Comparison of ENCODE assay signal across 8 cellular contexts in genomic region chr13:22126433-22127021, GRCh38.
A peak's percentile ranks its signal among the peaks of the same experiment; 100 is the strongest.
DNase-seq lines count a peak whose midpoint lies in the region; ATAC-seq and TF ChIP-seq lines count a peak whose summit lies in the region.

No MANE protein-coding gene starts in this region.

- 19 to 64% methylated on average over 1 to 2 of the region's 2 CpGs for WGBS in transverse colon (ENCODE audit: low coverage in 1 of 2), 2 donors

- no peaks in the 10 kb centered on the region for H3K36me3 ChIP-seq in transverse colon

- H3K4me3 ChIP-seq in transverse colon, result no peak overlapping the region

- no peak for TF ChIP-seq POLR2A in transverse colon (IDR thresholded peaks at IDR 0.05)

- no peaks in the 10 kb centered on the region for H3K27me3 Mint-ChIP-seq in activated T-cell treated with anti-CD3 and anti-CD28 coated beads, Interleukin-2, amount 50 U/mL, for 4 hours (ENCODE audit: low read depth)
- H3K27me3 Mint-ChIP-seq in stimulated activated naive CD8-positive, alpha-beta T cell treated with anti-CD3 and anti-CD28 coated beads, Interleukin-15, Interleukin-2, amounts not matched to agents 100 ng/mL and 50 ng/mL, for 24 hours, result no peaks in the 10 kb centered on the region
- peaks cover under 1% of the 10 kb centered on the region for H3K27me3 Mint-ChIP-seq in chondrocyte (ENCODE audit: low read depth)

- no peak overlapping the region for H3K4me3 Mint-ChIP-seq in activated T-cell treated with anti-CD3 and anti-CD28 coated beads, Interleukin-2, amount 50 U/mL, for 4 hours
- peak overlapping the region; percentile 6 for H3K4me3 Mint-ChIP-seq in stimulated activated naive CD8-positive, alpha-beta T cell treated with anti-CD3 and anti-CD28 coated beads, Interleukin-15, Interleukin-2, amounts not matched to agents 100 ng/mL and 50 ng/mL, for 24 hours
- no peak overlapping the region for H3K4me3 Mint-ChIP-seq in chondrocyte (ENCODE audit: unreplicated experiment)

- no peaks in the 10 kb centered on the region for H3K36me3 Mint-ChIP-seq in activated T-cell treated with anti-CD3 and anti-CD28 coated beads, Interleukin-2, amount 50 U/mL, for 4 hours (ENCODE audit: insufficient read depth)
- peaks cover 9% of the 10 kb centered on the region for H3K36me3 Mint-ChIP-seq in stimulated activated naive CD8-positive, alpha-beta T cell treated with anti-CD3 and anti-CD28 coated beads, Interleukin-15, Interleukin-2, amounts not matched to agents 100 ng/mL and 50 ng/mL, for 24 hours (ENCODE audit: low read depth)
- H3K36me3 Mint-ChIP-seq in chondrocyte (ENCODE audit: low read depth), result no peaks in the 10 kb centered on the region

- no peaks in the 10 kb centered on the region for H3K27me3 ChIP-seq in transverse colon

- peaks cover 37% of the 10 kb centered on the region for H3K4me1 Mint-ChIP-seq in activated T-cell treated with anti-CD3 and anti-CD28 coated beads, Interleukin-2, amount 50 U/mL, for 4 hours (ENCODE audit: low read depth)
- H3K4me1 Mint-ChIP-seq in stimulated activated naive CD8-positive, alpha-beta T cell treated with anti-CD3 and anti-CD28 coated beads, Interleukin-15, Interleukin-2, amounts not matched to agents 100 ng/mL and 50 ng/mL, for 24 hours (ENCODE audit: low read depth), result peaks cover 62% of the 10 kb centered on the region
- H3K4me1 Mint-ChIP-seq in chondrocyte (ENCODE audit: low read depth), result no peaks in the 10 kb centered on the region

- TF ChIP-seq CTCF in chondrocyte (IDR thresholded peaks at IDR 0.05) (no peak), transverse colon (IDR thresholded peaks at IDR 0.05) (no peak)

- no peaks in the 10 kb centered on the region for H3K9me3 Mint-ChIP-seq in activated T-cell treated with anti-CD3 and anti-CD28 coated beads, Interleukin-2, amount 50 U/mL, for 4 hours
- H3K9me3 Mint-ChIP-seq in stimulated activated naive CD8-positive, alpha-beta T cell treated with anti-CD3 and anti-CD28 coated beads, Interleukin-15, Interleukin-2, amounts not matched to agents 100 ng/mL and 50 ng/mL, for 24 hours, result peaks cover 11% of the 10 kb centered on the region
- no peaks in the 10 kb centered on the region for H3K9me3 Mint-ChIP-seq in chondrocyte (ENCODE audit: low read depth)

- intact Hi-C loops in transverse colon (cut with DNase I; ENCODE audit: low total_unique reads), result no loop called here

- peak; percentile 71 to 82 for ATAC-seq in activated T-cell treated with anti-CD3 and anti-CD28 coated beads, Interleukin-2, amount 50 U/mL, for 4 hours
- ATAC-seq in HG02840 (IDR thresholded peaks at IDR 0.05; ENCODE audit: low FRiP score, unreplicated experiment) (peak; percentile 89), esophagus mucosa (no peak)

- TF ChIP-seq EP300 in transverse colon (IDR thresholded peaks at IDR 0.05; ENCODE audit: low read depth), result no peak

- H3K27ac ChIP-seq in transverse colon, result no peak overlapping the region

- DNase-seq in activated T-cell treated with anti-CD3 and anti-CD28 coated beads, Interleukin-2, amount 50 U/mL, for 4 hours, result no peak
- no peak for DNase-seq in activated T-cell treated with anti-CD3 and anti-CD28 coated beads for 4 hours
- peak; percentile 77 for DNase-seq in MV-4-11 (lab: John Stamatoyannopoulos, UW)
- no peak for DNase-seq in chondrocyte (ENCODE audit: low spot score)
- DNase-seq in transverse colon, result no peak

- H3K4me1 ChIP-seq in transverse colon, result peaks cover 0 to 14% (median 1%) of the 10 kb centered on the region in 4 donors

- in situ Hi-C loops in transverse colon (cut with MboI; ENCODE audit: low pct_ligation_motif_present in 1 of 4, low pct_unique_long_range_greater_than_20kb in 1 of 4, low sequenced_read_pairs in 3 of 4), result no loop called here

- no peaks in the 10 kb centered on the region for H3K9me3 ChIP-seq in transverse colon

- H3K27ac Mint-ChIP-seq in stimulated activated naive CD8-positive, alpha-beta T cell treated with anti-CD3 and anti-CD28 coated beads, Interleukin-15, Interleukin-2, amounts not matched to agents 100 ng/mL and 50 ng/mL, for 24 hours, result peak overlapping the region; percentile 33
- H3K27ac Mint-ChIP-seq in chondrocyte (ENCODE audit: unreplicated experiment), result no peak overlapping the region
